11 cellular contexts compared by ENCODE assay signal in genomic region chr1:66564250-66564649, GRCh38.
A peak's percentile ranks its signal among the peaks of the same experiment; 100 is the strongest.
DNase-seq lines count a peak whose midpoint lies in the region; ATAC-seq and TF ChIP-seq lines count a peak whose summit lies in the region.
"Had no signal": no experiment of that assay in that cellular context is flagged by ENCODE, and none has a peak within 500 bp of the region (broad histone marks: within the 10 kb centered on the region; RNA-seq: fewer than 3 reads in every experiment).

No MANE protein-coding gene starts in this region.

- peak; percentile 81 for ATAC-seq in SK-N-SH treated with all-trans-retinoic acid at 6 μM for 48 hours
- ATAC-seq in stimulated activated effector memory CD8-positive, alpha-beta T cell treated with anti-CD3 and anti-CD28 coated beads, Interleukin-12 subunit alpha, Interleukin-12 subunit beta, amount 100 ng/mL, for 72 hours: peak; percentile 34
- ATAC-seq: effector memory CD8-positive, alpha-beta T cell had no signal

- H3K4me3 Mint-ChIP-seq in stimulated activated effector memory CD8-positive, alpha-beta T cell treated with anti-CD3 and anti-CD28 coated beads, Interleukin-12 subunit alpha, Interleukin-12 subunit beta, amount 100 ng/mL, for 72 hours: no peak overlapping the region
- H3K4me3 Mint-ChIP-seq: effector memory CD8-positive, alpha-beta T cell had no signal

- no peaks in the 10 kb centered on the region for H3K9me3 Mint-ChIP-seq in stimulated activated effector memory CD8-positive, alpha-beta T cell treated with anti-CD3 and anti-CD28 coated beads, Interleukin-12 subunit alpha, Interleukin-12 subunit beta, amount 100 ng/mL, for 72 hours
- H3K9me3 Mint-ChIP-seq: effector memory CD8-positive, alpha-beta T cell had no signal

- no peaks in the 10 kb centered on the region for H3K4me1 Mint-ChIP-seq in stimulated activated effector memory CD8-positive, alpha-beta T cell treated with anti-CD3 and anti-CD28 coated beads, Interleukin-12 subunit alpha, Interleukin-12 subunit beta, amount 100 ng/mL, for 72 hours

- no peak overlapping the region for H3K4me3 ChIP-seq in foreskin fibroblast (ENCODE audit: low read depth in 1 of 2, low read length in 2 of 2)
- H3K4me3 ChIP-seq: right lobe of liver had no signal

- no peak for TF ChIP-seq CTCF in foreskin fibroblast (IDR thresholded peaks at IDR 0.05; ENCODE audit: low read depth, low read length)

- no peaks in the 10 kb centered on the region for H3K36me3 Mint-ChIP-seq in stimulated activated effector memory CD8-positive, alpha-beta T cell treated with anti-CD3 and anti-CD28 coated beads, Interleukin-12 subunit alpha, Interleukin-12 subunit beta, amount 100 ng/mL, for 72 hours

- DNase-seq in HCEC 1CT (peak; percentile 100), foreskin fibroblast (peak; percentile 98), NCI-H748 treated with DMSO at 0.1 percent for 48 hours (lab: John Stamatoyannopoulos, UW) (no peak), NCI-H146 treated with DMSO at 0.1 percent for 48 hours (lab: John Stamatoyannopoulos, UW; ENCODE audit: unreplicated experiment) (no peak), NCI-H2029 (lab: John Stamatoyannopoulos, UW) (no peak)
- DNase-seq in stimulated activated effector memory CD8-positive, alpha-beta T cell treated with anti-CD3 and anti-CD28 coated beads, Interleukin-12 subunit alpha, Interleukin-12 subunit beta, amount 100 ng/mL, for 72 hours (ENCODE audit: low spot score in 2 of 2): no peak
- DNase-seq in effector CD4-positive, alpha-beta T cell: no peak
- DNase-seq: effector memory CD8-positive, alpha-beta T cell; NCI-H446 treated with DMSO at 0.1 percent for 48 hours; right lobe of liver had no signal

- H3K27ac Mint-ChIP-seq in stimulated activated effector memory CD8-positive, alpha-beta T cell treated with anti-CD3 and anti-CD28 coated beads, Interleukin-12 subunit alpha, Interleukin-12 subunit beta, amount 100 ng/mL, for 72 hours: no peak overlapping the region
- H3K27ac Mint-ChIP-seq: effector memory CD8-positive, alpha-beta T cell had no signal

TF ChIP-seq in SK-N-SH treated with all-trans-retinoic acid at 6 μM for 48 hours, 23 proteins besides CTCF, POLR2A, EP300 and RAD21:
- no peak for TF ChIP-seq CSDC2 (CRISPR knock-in tag; IDR thresholded peaks at IDR 0.05)
- no peak for TF ChIP-seq POU6F1 (CRISPR knock-in tag; IDR thresholded peaks at IDR 0.05; ENCODE audit: borderline replicate concordance, low read depth)
- no peak for TF ChIP-seq TOX (CRISPR knock-in tag; IDR thresholded peaks at IDR 0.05; ENCODE audit: borderline replicate concordance)
- TF ChIP-seq ZNF565 (CRISPR knock-in tag; conservative IDR thresholded peaks at IDR 0.05; ENCODE audit: low read depth): no peak
- TF ChIP-seq RARB (CRISPR knock-in tag; IDR thresholded peaks at IDR 0.05): no peak
- TF ChIP-seq TSHZ2 (CRISPR knock-in tag; IDR thresholded peaks at IDR 0.05): no peak
- TF ChIP-seq BACH2 (CRISPR knock-in tag; IDR thresholded peaks at IDR 0.05; ENCODE audit: borderline replicate concordance): no peak
- TF ChIP-seq ARNTL (CRISPR knock-in tag; IDR thresholded peaks at IDR 0.05; ENCODE audit: borderline replicate concordance, low read depth): no peak
- no peak for TF ChIP-seq CSRNP3 (CRISPR knock-in tag; IDR thresholded peaks at IDR 0.05)
- TF ChIP-seq ZFP30 (CRISPR knock-in tag; IDR thresholded peaks at IDR 0.05): no peak
- no peak for TF ChIP-seq ZFP3 (CRISPR knock-in tag; IDR thresholded peaks at IDR 0.05)
- no peak; the same call in 1 of the 2 replicates for TF ChIP-seq ISL1 (CRISPR knock-in tag; IDR thresholded peaks at IDR 0.05)

Comparison
In these comparisons a context has a peak if more than half of its experiments do, and no peak if none do; other contexts are left out.
1. DNase-seq: peak in HCEC 1CT (single experiment) and foreskin fibroblast (2 of 2); none in stimulated activated effector memory CD8-positive, alpha-beta T cell treated with anti-CD3 and anti-CD28 coated beads, Interleukin-12 subunit alpha, Interleukin-12 subunit beta, amount 100 ng/mL, for 72 hours (0 of 2), NCI-H748 treated with DMSO at 0.1 percent for 48 hours (single experiment), effector CD4-positive, alpha-beta T cell (single experiment), NCI-H146 treated with DMSO at 0.1 percent for 48 hours (single experiment) and NCI-H2029 (single experiment).